Comparison of ENCODE assay signal across 1 cellular context in the genomic region with DNA sequence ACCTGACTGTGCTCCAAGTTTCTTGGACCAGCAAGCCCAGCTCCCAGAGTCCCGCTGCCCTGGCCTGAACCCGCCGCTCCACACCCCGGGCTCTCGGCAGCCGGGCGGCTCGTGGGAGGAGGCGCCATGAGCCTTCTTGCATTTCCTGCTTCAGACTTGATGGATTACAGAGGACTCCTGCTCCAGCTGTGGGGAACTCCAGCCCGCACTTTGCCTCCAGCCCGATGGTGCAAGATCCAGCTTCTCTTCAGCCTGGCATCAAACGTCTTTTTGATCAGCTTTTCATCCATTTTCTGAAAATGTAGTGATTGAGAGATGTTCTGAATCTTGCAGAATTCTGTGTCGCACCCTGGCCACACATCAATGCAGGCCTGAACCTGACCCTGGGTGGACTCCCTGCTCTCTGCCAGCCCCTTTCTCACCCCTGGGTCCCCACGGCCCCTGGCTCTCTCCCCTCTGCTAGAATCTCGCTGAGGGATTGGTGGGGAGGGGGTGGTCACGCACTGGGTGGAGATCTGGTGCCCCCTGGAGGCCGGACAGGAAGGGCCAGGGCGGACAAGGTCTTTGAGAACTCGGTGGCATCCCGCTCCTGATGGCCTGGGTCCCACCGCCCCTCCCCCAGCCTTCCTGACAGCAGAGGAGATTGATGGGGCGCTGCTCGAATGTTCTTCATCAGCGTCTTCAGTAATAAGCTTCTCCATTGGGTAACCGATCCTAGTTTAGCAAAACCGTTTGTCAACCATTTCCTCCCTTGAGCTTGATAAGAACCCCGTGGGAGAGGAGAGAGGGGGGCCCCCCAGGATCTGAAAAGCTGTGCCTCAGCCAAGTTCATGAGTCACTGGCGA.
TF ChIP-seq lines count a peak whose summit lies in the region.

No MANE protein-coding gene starts in this region.

TF ChIP-seq in K562, 482 proteins besides CTCF, POLR2A, EP300 and RAD21 (continued from another document and continues in another):
- TF ChIP-seq, protein P1, sequence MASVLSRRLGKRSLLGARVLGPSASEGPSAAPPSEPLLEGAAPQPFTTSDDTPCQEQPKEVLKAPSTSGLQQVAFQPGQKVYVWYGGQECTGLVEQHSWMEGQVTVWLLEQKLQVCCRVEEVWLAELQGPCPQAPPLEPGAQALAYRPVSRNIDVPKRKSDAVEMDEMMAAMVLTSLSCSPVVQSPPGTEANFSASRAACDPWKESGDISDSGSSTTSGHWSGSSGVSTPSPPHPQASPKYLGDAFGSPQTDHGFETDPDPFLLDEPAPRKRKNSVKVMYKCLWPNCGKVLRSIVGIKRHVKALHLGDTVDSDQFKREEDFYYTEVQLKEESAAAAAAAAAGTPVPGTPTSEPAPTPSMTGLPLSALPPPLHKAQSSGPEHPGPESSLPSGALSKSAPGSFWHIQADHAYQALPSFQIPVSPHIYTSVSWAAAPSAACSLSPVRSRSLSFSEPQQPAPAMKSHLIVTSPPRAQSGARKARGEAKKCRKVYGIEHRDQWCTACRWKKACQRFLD (CRISPR knock-in tag; IDR thresholded peaks at IDR 0.05): 0 out of 2 replicates have a peak, but pooled peaks have one; percentile 3
- TF ChIP-seq NCOR1 (IDR thresholded peaks at IDR 0.05) (peak; percentile 61), DPF2 (IDR thresholded peaks at IDR 0.05) (peak; percentile 79; the same call in 1 of the 2 replicates), GTF2E2 (tag; IDR thresholded peaks at IDR 0.05) (0 out of 2 replicates have a peak, but pooled peaks have one; percentile 54), E2F1 (CRISPR knock-in tag; IDR thresholded peaks at IDR 0.05) (no peak), TFAP4 (CRISPR knock-in tag; IDR thresholded peaks at IDR 0.05; ENCODE audit: borderline replicate concordance) (peak; percentile 68), NFRKB (IDR thresholded peaks at IDR 0.05; ENCODE audit: low read depth) (0 out of 2 replicates have a peak, but pooled peaks have one; percentile 55), SMARCC2 (IDR thresholded peaks at IDR 0.05; ENCODE audit: low read depth) (0 out of 2 replicates have a peak, but pooled peaks have one; percentile 41), CBFA2T3 (IDR thresholded peaks at IDR 0.05) (peak; percentile 59), ETS1 (conservative IDR thresholded peaks at IDR 0.05; ENCODE audit: control insufficient read depth, low read depth, low read length) (0 out of 2 replicates have a peak, but pooled peaks have one; percentile 6), SMAD3 (CRISPR knock-in tag; conservative IDR thresholded peaks at IDR 0.05) (no peak), KDM1A (IDR thresholded peaks at IDR 0.05) (peak; percentile 16 to 65; a peak in 1 of 4 replicates), RNF2 (IDR thresholded peaks at IDR 0.05) (peak; percentile 87; the same call in 1 of the 2 replicates), HMG20A (CRISPR knock-in tag; conservative IDR thresholded peaks at IDR 0.05) (no peak), CHD2 (IDR thresholded peaks at IDR 0.05; ENCODE audit: low read depth, low read length) (peak; percentile 45; the same call in 1 of the 2 replicates), MGA (IDR thresholded peaks at IDR 0.05) (peak; percentile 29; the same call in 1 of the 2 replicates), ETV1 (tag; conservative IDR thresholded peaks at IDR 0.05; ENCODE audit: low read depth) (peak; percentile 85), ELF1 (tag; IDR thresholded peaks at IDR 0.05) (peak; percentile 75), ZBTB2 (IDR thresholded peaks at IDR 0.05) (no peak), NFIC (IDR thresholded peaks at IDR 0.05) (peak; percentile 83), MYC (IDR thresholded peaks at IDR 0.05; ENCODE audit: low read depth, low read length) (peak; percentile 75; the same call in 1 of the 2 replicates), MYC (CRISPR knock-in tag; IDR thresholded peaks at IDR 0.05; ENCODE audit: borderline replicate concordance, low read depth) (0 out of 2 replicates have a peak, but pooled peaks have one; percentile 1), SMAD1 (IDR thresholded peaks at IDR 0.05; ENCODE audit: low read depth, low read length, partially characterized antibody) (peak; percentile 38), LEF1 (IDR thresholded peaks at IDR 0.05) (peak; percentile 83), SPI1 (IDR thresholded peaks at IDR 0.05; ENCODE audit: borderline replicate concordance, low read depth, low read length) (peak; percentile 46; the same call in 1 of the 2 replicates), ZNF740 (CRISPR knock-in tag; IDR thresholded peaks at IDR 0.05) (peak; percentile 56), ZNF740 (tag; IDR thresholded peaks at IDR 0.05) (0 out of 4 replicates have a peak, but pooled peaks of 1 of the 2 experiments have one; percentile 22), C11orf30 (IDR thresholded peaks at IDR 0.05; ENCODE audit: low read depth) (peak; percentile 47), ZNF589 (CRISPR knock-in tag; IDR thresholded peaks at IDR 0.05; ENCODE audit: low read depth) (peak; percentile 51), HDAC1 (IDR thresholded peaks at IDR 0.05) (0 out of 4 replicates have a peak, but pooled peaks of 1 of the 2 experiments have one; percentile 23), ZNF175 (CRISPR knock-in tag; IDR thresholded peaks at IDR 0.05; ENCODE audit: low read depth) (peak; percentile 27), RB1 (IDR thresholded peaks at IDR 0.05; ENCODE audit: low read depth) (peak; percentile 51)
- TF ChIP-seq, protein P2, sequence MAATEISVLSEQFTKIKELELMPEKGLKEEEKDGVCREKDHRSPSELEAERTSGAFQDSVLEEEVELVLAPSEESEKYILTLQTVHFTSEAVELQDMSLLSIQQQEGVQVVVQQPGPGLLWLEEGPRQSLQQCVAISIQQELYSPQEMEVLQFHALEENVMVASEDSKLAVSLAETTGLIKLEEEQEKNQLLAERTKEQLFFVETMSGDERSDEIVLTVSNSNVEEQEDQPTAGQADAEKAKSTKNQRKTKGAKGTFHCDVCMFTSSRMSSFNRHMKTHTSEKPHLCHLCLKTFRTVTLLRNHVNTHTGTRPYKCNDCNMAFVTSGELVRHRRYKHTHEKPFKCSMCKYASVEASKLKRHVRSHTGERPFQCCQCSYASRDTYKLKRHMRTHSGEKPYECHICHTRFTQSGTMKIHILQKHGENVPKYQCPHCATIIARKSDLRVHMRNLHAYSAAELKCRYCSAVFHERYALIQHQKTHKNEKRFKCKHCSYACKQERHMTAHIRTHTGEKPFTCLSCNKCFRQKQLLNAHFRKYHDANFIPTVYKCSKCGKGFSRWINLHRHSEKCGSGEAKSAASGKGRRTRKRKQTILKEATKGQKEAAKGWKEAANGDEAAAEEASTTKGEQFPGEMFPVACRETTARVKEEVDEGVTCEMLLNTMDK (IDR thresholded peaks at IDR 0.05; ENCODE audit: borderline replicate concordance, insufficient read depth, low read depth, low read length, poor library complexity, severe bottlenecking): peak; percentile 10
